ENCODE assay signal across 17 cellular contexts in genomic region chr11:2088284-2088683, GRCh38. TPM values are rescaled to one million over a fixed set of nuclear protein-coding genes. Genes with fewer than 3 reads are reported as not detected.
DNase-seq lines count a peak whose midpoint lies in the region; ATAC-seq, FAIRE-seq and TF ChIP-seq lines count a peak whose summit lies in the region.
"Had no signal": no experiment of that assay in that cellular context is flagged by ENCODE, and none has a peak within 500 bp of the region (broad histone marks: within the 10 kb centered on the region; RNA-seq: fewer than 3 reads in every experiment).

No MANE protein-coding gene starts in this region.

- H3K27me3 ChIP-seq in HepG2 (ENCODE audit: control insufficient read depth in 1 of 2, insufficient read depth in 2 of 2, low read length in 2 of 2) (peaks cover 6 to 47% of the 10 kb centered on the region in 2 experiments; a peak in 4 of 5 replicates), right lobe of liver (no peaks in the 10 kb centered on the region), smooth muscle cell (ENCODE audit: low read depth) (no peaks in the 10 kb centered on the region)

- no peak for TF ChIP-seq CTCF in HepG2 (CRISPR knock-in tag; IDR thresholded peaks at IDR 0.05)
- no peak for TF ChIP-seq CTCF in right lobe of liver (IDR thresholded peaks at IDR 0.05)
- TF ChIP-seq CTCF in smooth muscle cell (IDR thresholded peaks at IDR 0.05; ENCODE audit: borderline replicate concordance, insufficient read depth, poor library complexity, severe bottlenecking), result no peak

- no TSS peak for BruUV-seq in HepG2 (replicated peaks; lab: Mats Ljungman, UMichigan)

- H3K36me3 ChIP-seq in HepG2 (replicated peaks in 1 of 2; ENCODE audit: control insufficient read depth in 1 of 2, insufficient read depth in 2 of 2, low read length in 2 of 2) (no peaks in the 10 kb centered on the region), right lobe of liver (no peaks in the 10 kb centered on the region), smooth muscle cell (ENCODE audit: low read depth) (no peaks in the 10 kb centered on the region)
- H3K36me3 ChIP-seq: HAP-1 had no signal

- ATAC-seq in HepG2, result no peak
- ATAC-seq in right lobe of liver, result no peak

- TF ChIP-seq POLR2A in HepG2 (IDR thresholded peaks at IDR 0.05; ENCODE audit: insufficient read depth in 1 of 2, low read depth in 2 of 2, low read length in 2 of 2) (no peak), right lobe of liver (IDR thresholded peaks at IDR 0.05) (no peak)

- 57% methylated on average over 14 of the region's 14 CpGs for WGBS in HepG2 (ENCODE audit: low lambda C conversion rate)
- WGBS in right lobe of liver (ENCODE audit: insufficient coverage, low coverage, low lambda C conversion rate, missing lambda C conversion rate), result 83% methylated on average over 11 of the region's 14 CpGs
- 88% methylated on average over 14 of the region's 14 CpGs for WGBS in smooth muscle cell (ENCODE audit: low lambda C conversion rate)

- DNase-seq in HepG2 (ENCODE audit: low spot score) (no peak), right lobe of liver (no peak), SK-MEL-5 (ENCODE audit: low read depth, low spot score) (peak; percentile 21), mesenteric fat pad (ENCODE audit: low spot score) (peak; percentile 45), NCI-H1092 treated with DMSO at 0.1 percent for 48 hours (lab: John Stamatoyannopoulos, UW) (no peak), AML-193 (lab: John Stamatoyannopoulos, UW) (no peak), smooth muscle cell (lab: John Stamatoyannopoulos, UW; ENCODE audit: unreplicated experiment) (no peak)
- DNase-seq: DMS 273 treated with DMSO at 0.1 percent for 48 hours, DND-41, NCI-H1694 treated with DMSO at 0.1 percent for 48 hours, NCI-H2227 treated with DMSO at 0.1 percent for 48 hours, NCI-H510A treated with DMSO at 0.1 percent for 48 hours, NCI-H774 had no signal

- CTCF ChIA-PET in HepG2 (lab: Yijun Ruan, JAX; ENCODE audit: low intra/inter-chr PET ratio, low total read pairs), result no interaction called here

- H3K4me2 ChIP-seq in HepG2 (ENCODE audit: low read depth, low read length) (no peak overlapping the region), smooth muscle cell (no peak overlapping the region)

- POLR2A ChIA-PET in HepG2 (lab: Yijun Ruan, JAX), result interaction anchor here (1.2 to 1.8 kb wide), 2 partner anchors 14 to 100 kb away, joined by 3 to 8 read pairs; no protein-coding TSS in a partner anchor

- H3K79me2 ChIP-seq in HepG2 (ENCODE audit: insufficient read depth, low read length) (no peaks in the 10 kb centered on the region), smooth muscle cell (ENCODE audit: low read depth) (no peaks in the 10 kb centered on the region)

- TF ChIP-seq EP300 in HepG2 (IDR thresholded peaks at IDR 0.05; ENCODE audit: low read depth in 2 of 2, low read length in 2 of 2), result no peak
- TF ChIP-seq EP300 in HepG2 (CRISPR knock-in tag; IDR thresholded peaks at IDR 0.05; ENCODE audit: borderline replicate concordance), result no peak

- H3K9me3 ChIP-seq in HepG2 (ENCODE audit: low read length) (peaks cover 15% of the 10 kb centered on the region), right lobe of liver (no peaks in the 10 kb centered on the region), smooth muscle cell (replicated peaks; ENCODE audit: low read depth) (no peaks in the 10 kb centered on the region)
- H3K9me3 ChIP-seq: HAP-1 had no signal

- H4K20me1 ChIP-seq in HepG2 (ENCODE audit: insufficient read depth, low read length), result no peaks in the 10 kb centered on the region
- H4K20me1 ChIP-seq in smooth muscle cell (ENCODE audit: low read depth), result no peaks in the 10 kb centered on the region

- H3K27ac ChIP-seq in HepG2 (ENCODE audit: extremely low read length, insufficient read depth, low read length) (no peak overlapping the region), right lobe of liver (no peak overlapping the region), smooth muscle cell (ENCODE audit: low read depth) (no peak overlapping the region)
- H3K27ac ChIP-seq: RWPE1 had no signal

- no peak for TF ChIP-seq RAD21 in HepG2 (CRISPR knock-in tag; IDR thresholded peaks at IDR 0.05)

- H3F3A ChIP-seq in smooth muscle cell (ENCODE audit: low read depth), result no peaks in the 10 kb centered on the region

- no peak overlapping the region for H2AFZ ChIP-seq in HepG2 (ENCODE audit: low read length)
- H2AFZ ChIP-seq in smooth muscle cell (ENCODE audit: low read depth), result no peak overlapping the region

- H3K9ac ChIP-seq in HepG2 (ENCODE audit: insufficient read depth, low read depth, low read length) (no peak overlapping the region), smooth muscle cell (ENCODE audit: low read depth) (no peak overlapping the region)

- H3K4me1 ChIP-seq in HepG2 (ENCODE audit: insufficient read depth, low read length) (peaks cover 16% of the 10 kb centered on the region), right lobe of liver (peaks cover 0 to 10% (median 3%) of the 10 kb centered on the region in 4 donors), smooth muscle cell (ENCODE audit: low read depth) (no peaks in the 10 kb centered on the region)
- H3K4me1 ChIP-seq: HAP-1 had no signal

- intact Hi-C loops in HepG2 (cut with micrococcal nuclease; ENCODE audit: unreplicated experiment), result no loop called here
- intact Hi-C loops in right lobe of liver (cut with DNase I), result no loop called here

- in situ Hi-C loops in HepG2 (cut with HindIII; ENCODE audit: extremely low pct_ligation_motif_present, low pct_unique_long_range_greater_than_20kb) (no loop called here), SK-MEL-5 (cut with HindIII; ENCODE audit: low pct_unique_long_range_greater_than_20kb, low sequenced_read_pairs) (no loop called here)

- no peak for FAIRE-seq in HepG2 (lab: Jason Lieb, UNC)

- H3K4me3 ChIP-seq in HepG2 (replicated peaks in 1 of 3; ENCODE audit: insufficient read depth in 1 of 3, low read depth in 2 of 3, low read length in 3 of 3) (no peak overlapping the region), right lobe of liver (no peak overlapping the region), smooth muscle cell (no peak overlapping the region)
- H3K4me3 ChIP-seq: HAP-1 had no signal

TF ChIP-seq in HepG2, 621 proteins besides CTCF, POLR2A, EP300 and RAD21 (continues in another document):
- no peak for TF ChIP-seq KLF13 (CRISPR knock-in tag; IDR thresholded peaks at IDR 0.05)

RNA-seq across cellular contexts. Expression of gene IGF2, which starts 50.9 kb away (rescaled TPM):
- total RNA-seq in HepG2 (2016; rRNA removed; fragmentation: Illumina TruSeq; extraction: Trizol) (79.1 and 138 TPM in 2 replicates), right lobe of liver (100 to 1,000 TPM in 5 of 6 experiments, 10 to 100 TPM in 1; 86.6 to 289 (median 177) TPM), mesenteric fat pad (148 TPM), smooth muscle cell (2,086 and 2,274 TPM in 2 replicates)
- 150 and 154 TPM in 2 replicates for total RNA-seq in HepG2 (2016; cell fraction: cytosol; rRNA removed; fragmentation: Illumina TruSeq; extraction: Trizol; ENCODE audit: low read depth)
- 71.0 and 125 TPM in 2 replicates for total RNA-seq in HepG2 (2016; cell fraction: insoluble cytoplasmic fraction; rRNA removed; fragmentation: Illumina TruSeq; extraction: Trizol)
- 362 and 363 TPM in 2 replicates for total RNA-seq in HepG2 (2016; cell fraction: membrane; rRNA removed; fragmentation: Illumina TruSeq; extraction: Trizol)
- total RNA-seq in HepG2 (2016; cell fraction: nucleus; rRNA removed; fragmentation: Illumina TruSeq; extraction: Trizol), result 89.6 and 109 TPM in 2 replicates
- polyA plus RNA-seq in HepG2 (2011; rRNA removed) (254 and 379 TPM in 2 replicates), smooth muscle cell (3,825 and 3,877 TPM in 2 replicates)
- polyA plus RNA-seq in HepG2 (2011; cell fraction: cytosol; rRNA removed), result 454 and 616 TPM in 2 replicates
- polyA plus RNA-seq in HepG2 (2011; cell fraction: nucleus; rRNA removed), result 839 and 1,149 TPM in 2 replicates
- 4,210 and 4,559 TPM in 2 replicates for polyA plus RNA-seq in HepG2 (2012)
- 341 and 387 TPM in 2 replicates for polyA plus RNA-seq in HepG2 (2016; cell fraction: cytosol; fragmentation: Illumina TruSeq; extraction: Trizol; ENCODE audit: low read depth)
- 1,191 and 1,950 TPM in 2 replicates for polyA plus RNA-seq in HepG2 (2016; cell fraction: insoluble cytoplasmic fraction; fragmentation: Illumina TruSeq; extraction: Trizol; ENCODE audit: low read depth)
- polyA plus RNA-seq in HepG2 (2016; cell fraction: membrane; fragmentation: Illumina TruSeq; extraction: Trizol; ENCODE audit: low read depth), result 1,798 and 2,413 TPM in 2 replicates
- polyA plus RNA-seq in HepG2 (2016; cell fraction: nucleus; fragmentation: Illumina TruSeq; extraction: Trizol; ENCODE audit: insufficient read depth, low read depth), result 949 and 1,082 TPM in 2 replicates
- 0.19 and 781 TPM in 2 replicates for polyA minus RNA-seq in HepG2 (2011; rRNA and poly(A)+ RNA removed; ENCODE audit: low replicate concordance)
- polyA minus RNA-seq in HepG2 (2011; cell fraction: cytosol; rRNA and poly(A)+ RNA removed), result 811 and 1,353 TPM in 2 replicates
- polyA minus RNA-seq in HepG2 (2011; cell fraction: nucleus; rRNA and poly(A)+ RNA removed), result 170 and 248 TPM in 2 replicates
- total RNA-seq in SK-MEL-5 (2014; rRNA removed; shearing (Covaris generic)), result 0.03 and 0.27 TPM in 2 replicates
- polyA plus RNA-seq in SK-MEL-5 (2015; cell fraction: cytosol; rRNA removed), result 0.90 and 1.8 TPM in 2 replicates
- polyA plus RNA-seq in SK-MEL-5 (2015; cell fraction: nucleus; rRNA removed), result not detected in 2 replicates
- total RNA-seq: G401 had no signal
- polyA plus RNA-seq: CD14-positive monocyte had no signal

Comparison
In these comparisons a context has a peak if more than half of its experiments do, and no peak if none do; other contexts are left out.
1. DNase-seq: peak in SK-MEL-5 (single experiment) and mesenteric fat pad (single experiment); none in HepG2 (single experiment), right lobe of liver (0 of 3), NCI-H1092 treated with DMSO at 0.1 percent for 48 hours (single experiment), AML-193 (0 of 2) and smooth muscle cell (single experiment).
2. RNA of gene IGF2, which starts 50.9 kb away (total RNA-seq): 2,086 to 2,274 TPM in smooth muscle cell, 86.6 to 289 TPM in right lobe of liver, 148 TPM in mesenteric fat pad (single experiment) and 71.0 to 363 TPM in HepG2; 0.03 to 0.27 TPM in SK-MEL-5; every median in the first group is over 10 times any median in the second.